Comparison of ENCODE assay signal across 14 cellular contexts in the genomic region with DNA sequence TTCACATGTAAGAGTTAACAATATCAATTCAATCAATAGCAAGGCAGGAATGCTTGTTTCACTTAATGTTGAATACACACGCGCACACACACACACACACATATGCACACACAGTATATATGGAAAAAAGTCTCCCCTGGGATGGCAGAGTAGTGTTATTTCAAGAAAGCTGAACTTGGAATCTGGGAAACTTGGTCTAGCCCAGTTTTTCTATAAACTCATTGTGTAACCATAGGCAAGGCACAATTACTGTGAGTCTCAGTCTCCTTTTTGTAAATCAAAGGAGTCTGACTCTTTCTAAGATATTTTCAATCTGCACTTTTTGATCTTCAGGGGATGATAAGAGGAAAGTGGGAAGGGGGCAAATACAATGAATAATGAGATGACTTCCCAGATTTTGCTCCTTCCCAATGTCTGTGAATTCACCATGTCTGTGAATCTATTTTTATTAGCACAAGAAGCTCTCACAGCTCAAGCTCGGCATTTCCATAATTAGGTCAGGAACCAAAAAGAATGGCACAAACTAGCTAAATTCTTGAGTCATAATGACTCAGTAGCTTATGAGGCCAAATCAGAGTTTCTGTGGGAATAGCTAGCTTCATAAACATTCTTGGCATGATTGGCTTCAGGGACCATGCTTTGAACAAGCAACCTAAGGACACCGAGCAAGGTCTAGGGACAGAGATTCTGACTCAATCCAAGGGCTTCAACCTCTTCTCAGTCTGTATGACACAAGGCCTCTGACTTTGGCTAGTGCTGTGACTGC.
DNase-seq lines count a peak whose midpoint lies in the region; ATAC-seq and TF ChIP-seq lines count a peak whose summit lies in the region.
"Had no signal": no experiment of that assay in that cellular context is flagged by ENCODE, and none has a peak within 500 bp of the region (broad histone marks: within the 10 kb centered on the region; RNA-seq: fewer than 3 reads in every experiment).

No MANE protein-coding gene starts in this region.

- H2AFZ ChIP-seq in ACC112 (ENCODE audit: low read length, unreplicated experiment), result peak overlapping the region; percentile 83
- H2AFZ ChIP-seq: GM23338 had no signal

- H3K27ac ChIP-seq in ACC112 (ENCODE audit: low read depth, low read length), result peak overlapping the region; percentile 99
- H3K27ac ChIP-seq: BLaER1, HL-60 had no signal

- no peaks in the 10 kb centered on the region for H3K36me3 ChIP-seq in ACC112 (ENCODE audit: insufficient read depth, low read length)
- H3K36me3 ChIP-seq: BLaER1 had no signal

- no peaks in the 10 kb centered on the region for H3K79me2 ChIP-seq in ACC112 (ENCODE audit: control insufficient read depth, insufficient read depth, low read length, unreplicated experiment)

- TF ChIP-seq CTCF in chondrocyte (IDR thresholded peaks at IDR 0.05), result no peak
- no peak for TF ChIP-seq CTCF in progenitor cell of endocrine pancreas (IDR thresholded peaks at IDR 0.05; ENCODE audit: unreplicated experiment)

- no peaks in the 10 kb centered on the region for H3K27me3 ChIP-seq in ACC112 (ENCODE audit: insufficient read depth, low read length)
- H3K27me3 ChIP-seq: BLaER1 had no signal

- H3K4me3 Mint-ChIP-seq in chondrocyte (ENCODE audit: unreplicated experiment) (no peak overlapping the region), progenitor cell of endocrine pancreas (ENCODE audit: low read depth) (no peak overlapping the region)
- H3K4me3 Mint-ChIP-seq in stimulated activated naive CD8-positive, alpha-beta T cell treated with anti-CD3 and anti-CD28 coated beads, Interleukin-15, amount 100 ng/mL, for 72 hours, result no peak overlapping the region
- H3K4me3 Mint-ChIP-seq: activated T-cell treated with anti-CD3 and anti-CD28 coated beads, Interleukin-2, amount 50 U/mL, for 4 hours; GM23338 had no signal

- DNase-seq in chondrocyte (ENCODE audit: low spot score) (no peak), kidney glomerular epithelial cell (lab: John Stamatoyannopoulos, UW) (peak; percentile 97), progenitor cell of endocrine pancreas (ENCODE audit: low spot score, unreplicated experiment) (no peak)
- DNase-seq in activated CD8-positive, alpha-beta memory T cell treated with anti-CD3 and anti-CD28 coated beads, Interleukin-2, amount 50 U/mL, for 4 hours, result no peak
- DNase-seq in stimulated activated naive CD8-positive, alpha-beta T cell treated with anti-CD3 and anti-CD28 coated beads, Interleukin-15, amount 100 ng/mL, for 72 hours, result no peak
- DNase-seq: activated T-cell treated with anti-CD3 and anti-CD28 coated beads, Interleukin-2, amount 50 U/mL, for 4 hours; midbrain; stimulated activated CD4-positive, alpha-beta T cell treated with anti-CD3 and anti-CD28 coated beads, Interleukin-4, amount 100 ng/mL, for 24 hours had no signal

- peaks cover 16% of the 10 kb centered on the region for H3K9me3 Mint-ChIP-seq in chondrocyte (ENCODE audit: low read depth)
- H3K9me3 Mint-ChIP-seq in progenitor cell of endocrine pancreas (ENCODE audit: low read depth), result no peaks in the 10 kb centered on the region
- H3K9me3 Mint-ChIP-seq in stimulated activated naive CD8-positive, alpha-beta T cell treated with anti-CD3 and anti-CD28 coated beads, Interleukin-15, amount 100 ng/mL, for 72 hours, result peaks cover 5 to 10% of the 10 kb centered on the region in 2 donors
- H3K9me3 Mint-ChIP-seq: activated T-cell treated with anti-CD3 and anti-CD28 coated beads, Interleukin-2, amount 50 U/mL, for 4 hours had no signal

- no peaks in the 10 kb centered on the region for H3K36me3 Mint-ChIP-seq in chondrocyte (ENCODE audit: low read depth)
- H3K36me3 Mint-ChIP-seq in progenitor cell of endocrine pancreas (ENCODE audit: insufficient read depth), result no peaks in the 10 kb centered on the region

- no peak for TF ChIP-seq RAD21 in Ishikawa (IDR thresholded peaks at IDR 0.05; ENCODE audit: low read depth)

- no peak for ATAC-seq in GM18861 (IDR thresholded peaks at IDR 0.05; ENCODE audit: unreplicated experiment)
- ATAC-seq in stimulated activated naive CD8-positive, alpha-beta T cell treated with anti-CD3 and anti-CD28 coated beads, Interleukin-15, amount 100 ng/mL, for 72 hours, result no peak
- ATAC-seq: activated T-cell treated with anti-CD3 and anti-CD28 coated beads, Interleukin-2, amount 50 U/mL, for 4 hours; GM23338 had no signal

- H3K4me1 ChIP-seq in ACC112 (ENCODE audit: control insufficient read depth, insufficient read depth, low read length, unreplicated experiment), result peaks cover 39% of the 10 kb centered on the region
- H3K4me1 ChIP-seq: BLaER1 had no signal

- H3K4me3 ChIP-seq in ACC112 (ENCODE audit: low read depth, low read length), result peak overlapping the region; percentile 50; the same call in 1 of the 2 replicates
- H3K4me3 ChIP-seq: BLaER1, GM23338 had no signal

- H3K4me1 Mint-ChIP-seq in chondrocyte (ENCODE audit: low read depth), result peaks cover 75% of the 10 kb centered on the region
- H3K4me1 Mint-ChIP-seq in progenitor cell of endocrine pancreas (ENCODE audit: low read depth), result peaks cover 3% of the 10 kb centered on the region
- H3K4me1 Mint-ChIP-seq in stimulated activated naive CD8-positive, alpha-beta T cell treated with anti-CD3 and anti-CD28 coated beads, Interleukin-15, amount 100 ng/mL, for 72 hours, result no peaks in the 10 kb centered on the region
- H3K4me1 Mint-ChIP-seq: GM23338 had no signal

- H3K27ac Mint-ChIP-seq in chondrocyte (ENCODE audit: unreplicated experiment) (peak overlapping the region; percentile 91), progenitor cell of endocrine pancreas (no peak overlapping the region)
- no peak overlapping the region for H3K27ac Mint-ChIP-seq in stimulated activated naive CD8-positive, alpha-beta T cell treated with anti-CD3 and anti-CD28 coated beads, Interleukin-15, amount 100 ng/mL, for 72 hours

- TF ChIP-seq EP300 in Ishikawa (IDR thresholded peaks at IDR 0.05; ENCODE audit: borderline replicate concordance), result peak; percentile 50; the same call in 1 of the 2 replicates

- no peaks in the 10 kb centered on the region for H3K27me3 Mint-ChIP-seq in chondrocyte (ENCODE audit: low read depth)
- H3K27me3 Mint-ChIP-seq in progenitor cell of endocrine pancreas, result no peaks in the 10 kb centered on the region
- H3K27me3 Mint-ChIP-seq in stimulated activated naive CD8-positive, alpha-beta T cell treated with anti-CD3 and anti-CD28 coated beads, Interleukin-15, amount 100 ng/mL, for 72 hours, result no peaks in the 10 kb centered on the region

TF ChIP-seq in Ishikawa, 13 proteins besides CTCF, POLR2A, EP300 and RAD21:
- TF ChIP-seq NFIC (IDR thresholded peaks at IDR 0.05) (peak; percentile 26; the same call in 1 of the 2 replicates), EGR1 (IDR thresholded peaks at IDR 0.05) (no peak), TCF12 (IDR thresholded peaks at IDR 0.05; ENCODE audit: low read depth) (0 out of 2 replicates have a peak, but pooled peaks have one; percentile 23), CEBPB (IDR thresholded peaks at IDR 0.05) (no peak), TEAD4 (IDR thresholded peaks at IDR 0.05) (peak; percentile 69), YY1 (IDR thresholded peaks at IDR 0.05; ENCODE audit: low read depth) (no peak), ZBTB7A (IDR thresholded peaks at IDR 0.05; ENCODE audit: low read depth) (no peak), CREB1 (IDR thresholded peaks at IDR 0.05; ENCODE audit: low read depth) (no peak)
- TF ChIP-seq, protein P1, sequence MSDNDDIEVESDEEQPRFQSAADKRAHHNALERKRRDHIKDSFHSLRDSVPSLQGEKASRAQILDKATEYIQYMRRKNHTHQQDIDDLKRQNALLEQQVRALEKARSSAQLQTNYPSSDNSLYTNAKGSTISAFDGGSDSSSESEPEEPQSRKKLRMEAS (IDR thresholded peaks at IDR 0.05), result no peak
- TF ChIP-seq, protein P2, sequence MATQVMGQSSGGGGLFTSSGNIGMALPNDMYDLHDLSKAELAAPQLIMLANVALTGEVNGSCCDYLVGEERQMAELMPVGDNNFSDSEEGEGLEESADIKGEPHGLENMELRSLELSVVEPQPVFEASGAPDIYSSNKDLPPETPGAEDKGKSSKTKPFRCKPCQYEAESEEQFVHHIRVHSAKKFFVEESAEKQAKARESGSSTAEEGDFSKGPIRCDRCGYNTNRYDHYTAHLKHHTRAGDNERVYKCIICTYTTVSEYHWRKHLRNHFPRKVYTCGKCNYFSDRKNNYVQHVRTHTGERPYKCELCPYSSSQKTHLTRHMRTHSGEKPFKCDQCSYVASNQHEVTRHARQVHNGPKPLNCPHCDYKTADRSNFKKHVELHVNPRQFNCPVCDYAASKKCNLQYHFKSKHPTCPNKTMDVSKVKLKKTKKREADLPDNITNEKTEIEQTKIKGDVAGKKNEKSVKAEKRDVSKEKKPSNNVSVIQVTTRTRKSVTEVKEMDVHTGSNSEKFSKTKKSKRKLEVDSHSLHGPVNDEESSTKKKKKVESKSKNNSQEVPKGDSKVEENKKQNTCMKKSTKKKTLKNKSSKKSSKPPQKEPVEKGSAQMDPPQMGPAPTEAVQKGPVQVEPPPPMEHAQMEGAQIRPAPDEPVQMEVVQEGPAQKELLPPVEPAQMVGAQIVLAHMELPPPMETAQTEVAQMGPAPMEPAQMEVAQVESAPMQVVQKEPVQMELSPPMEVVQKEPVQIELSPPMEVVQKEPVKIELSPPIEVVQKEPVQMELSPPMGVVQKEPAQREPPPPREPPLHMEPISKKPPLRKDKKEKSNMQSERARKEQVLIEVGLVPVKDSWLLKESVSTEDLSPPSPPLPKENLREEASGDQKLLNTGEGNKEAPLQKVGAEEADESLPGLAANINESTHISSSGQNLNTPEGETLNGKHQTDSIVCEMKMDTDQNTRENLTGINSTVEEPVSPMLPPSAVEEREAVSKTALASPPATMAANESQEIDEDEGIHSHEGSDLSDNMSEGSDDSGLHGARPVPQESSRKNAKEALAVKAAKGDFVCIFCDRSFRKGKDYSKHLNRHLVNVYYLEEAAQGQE (IDR thresholded peaks at IDR 0.05; ENCODE audit: low read depth), result no peak
